ENCODE assay signal across 1 cellular context in the genomic region with DNA sequence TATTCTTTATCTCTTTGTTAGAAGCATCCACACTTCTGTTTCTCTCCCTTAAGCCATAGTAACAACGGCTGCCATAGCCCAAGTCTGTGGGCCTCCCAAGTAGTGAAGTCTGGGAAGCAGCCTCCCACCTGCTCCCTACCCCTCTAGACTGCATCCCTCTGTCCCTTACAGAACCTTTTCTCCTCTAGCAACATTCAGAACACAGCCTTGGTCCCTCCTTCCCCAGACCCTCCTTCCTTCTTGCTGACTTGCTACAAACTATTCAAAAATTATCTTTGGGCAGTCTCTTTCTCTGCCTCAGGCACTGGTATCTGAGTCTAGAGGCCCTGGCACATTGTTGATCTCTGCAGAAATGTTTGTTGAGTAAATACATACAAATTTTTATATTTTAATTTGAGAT.
TF ChIP-seq lines count a peak whose summit lies in the region.

No MANE protein-coding gene starts in this region.

TF ChIP-seq in HEK293, 187 proteins besides CTCF, POLR2A, EP300 and RAD21:
- no peak for TF ChIP-seq ZNF843 (tag by site-specific recombination; IDR thresholded peaks at IDR 0.05)
- no peak for TF ChIP-seq SETDB1 (IDR thresholded peaks at IDR 0.05; ENCODE audit: insufficient read length, low read length)
- no peak for TF ChIP-seq ZNF654 (tag by site-specific recombination; IDR thresholded peaks at IDR 0.05; ENCODE audit: low read depth)
- TF ChIP-seq ZBTB48 (tag by site-specific recombination; IDR thresholded peaks at IDR 0.05), result peak; percentile 77
- no peak for TF ChIP-seq ZXDB (tag by site-specific recombination; IDR thresholded peaks at IDR 0.05)
TF ChIP-seq in HEK293: peak in this region for 1.
